ENCODE assay signal across 9 cellular contexts in the genomic region with DNA sequence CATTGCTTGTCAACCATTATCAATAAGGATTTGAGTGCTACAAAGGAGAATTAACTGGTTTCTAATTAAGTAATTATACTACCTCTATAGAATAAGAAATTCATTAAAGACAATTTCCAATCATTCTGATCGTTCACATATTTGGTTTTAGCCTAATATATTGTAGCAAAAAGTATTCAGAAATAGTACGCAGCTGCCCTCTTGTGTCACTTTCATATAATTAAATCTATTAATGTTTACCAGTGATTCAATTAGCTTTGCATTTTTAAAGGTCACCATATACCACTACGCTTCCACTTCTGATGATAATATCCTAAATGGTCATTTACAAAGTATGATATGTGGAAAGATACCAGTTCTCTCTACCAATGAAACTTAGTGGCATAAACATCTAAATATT.
DNase-seq lines count a peak whose midpoint lies in the region; ATAC-seq and TF ChIP-seq lines count a peak whose summit lies in the region.
"Had no signal": no experiment of that assay in that cellular context is flagged by ENCODE, and none has a peak within 500 bp of the region (broad histone marks: within the 10 kb centered on the region; RNA-seq: fewer than 3 reads in every experiment).

No MANE protein-coding gene starts in this region.

- POLR2A ChIA-PET in HEK293 (lab: Yijun Ruan, JAX) = no interaction called here

- H3K9me2 ChIP-seq in OCI-LY1 (ENCODE audit: low read depth, low read length) = no peaks in the 10 kb centered on the region

- no peak overlapping the region for H3K9ac ChIP-seq in OCI-LY1 (ENCODE audit: low read length)

- H3K9me3 ChIP-seq in HEK293 (ENCODE audit: control insufficient read depth, insufficient read depth, low read depth, low read length) (no peaks in the 10 kb centered on the region), OCI-LY1 (ENCODE audit: low read length) (no peaks in the 10 kb centered on the region), esophagus muscularis mucosa (no peaks in the 10 kb centered on the region)

- no peak for TF ChIP-seq EP300 in esophagus muscularis mucosa (IDR thresholded peaks at IDR 0.05)

- H3K4me1 ChIP-seq in HEK293 (ENCODE audit: control insufficient read depth, insufficient read depth, low read length) (no peaks in the 10 kb centered on the region), OCI-LY1 (ENCODE audit: insufficient read depth, low read length, severe bottlenecking) (no peaks in the 10 kb centered on the region), esophagus muscularis mucosa (peaks cover 0 to 24% (median 21%) of the 10 kb centered on the region in 4 donors)

- H3K36me3 ChIP-seq in HEK293 (ENCODE audit: control insufficient read depth in 2 of 2, insufficient read depth in 1 of 2, low read length in 2 of 2) (no peaks in the 10 kb centered on the region), OCI-LY1 (ENCODE audit: insufficient read depth, low read length) (no peaks in the 10 kb centered on the region), esophagus muscularis mucosa (no peaks in the 10 kb centered on the region)

- DNase-seq in esophagus muscularis mucosa (ENCODE audit: extremely low spot score) (no peak), pons (ENCODE audit: low spot score) (peak; percentile 39), islet precursor cell (no peak)
- no peak for DNase-seq in stimulated activated naive CD4-positive, alpha-beta T cell treated with Interleukin-2 at 50 U/mL for 16 hours (lab: John Stamatoyannopoulos, UW)
- DNase-seq in stimulated activated CD4-positive, alpha-beta T cell treated with anti-CD3 and anti-CD28 coated beads, Interleukin-2, amount 100 ng/mL, for 48 hours = no peak

- CTCF ChIA-PET in HEK293 (lab: Yijun Ruan, JAX) = interaction anchor here (0.5 to 1.5 kb wide), 7 partner anchors 9 to 1561 kb away, joined by 3 to 5 read pairs (median 3); no protein-coding TSS in a partner anchor

- no peaks in the 10 kb centered on the region for H3F3A ChIP-seq in OCI-LY1 (ENCODE audit: insufficient read depth, low read length)

- TF ChIP-seq CTCF in HEK293 (tag by site-specific recombination; IDR thresholded peaks at IDR 0.05) (no peak), OCI-LY1 (IDR thresholded peaks at IDR 0.05; ENCODE audit: low read length) (peak; percentile 34; the same call in 1 of the 2 replicates), esophagus muscularis mucosa (IDR thresholded peaks at IDR 0.05) (peak; percentile 16 to 40 (median 22))

- no peak overlapping the region for H3K27ac ChIP-seq in HEK293 (ENCODE audit: extremely low read depth, low read depth, low read length)
- no peak overlapping the region for H3K27ac ChIP-seq in OCI-LY1 (ENCODE audit: low read depth, low read length, poor library complexity, severe bottlenecking)
- no peak overlapping the region for H3K27ac ChIP-seq in esophagus muscularis mucosa (replicated peaks in 1 of 4)
- H3K27ac ChIP-seq: SK-N-MC had no signal

- H3K27me3 ChIP-seq in OCI-LY1 (ENCODE audit: insufficient read depth, low read length) (no peaks in the 10 kb centered on the region), esophagus muscularis mucosa (no peaks in the 10 kb centered on the region)

- no peak for TF ChIP-seq POLR2A in esophagus muscularis mucosa (IDR thresholded peaks at IDR 0.05; ENCODE audit: low read depth)

- no peaks in the 10 kb centered on the region for H4K20me1 ChIP-seq in OCI-LY1 (ENCODE audit: insufficient read depth, low read length)

- WGBS in esophagus muscularis mucosa = 26% methylated on average over 3 of the region's 3 CpGs

- no peak overlapping the region for H3K4me2 ChIP-seq in OCI-LY1 (ENCODE audit: low read length)

- H3K4me3 ChIP-seq in HEK293 (ENCODE audit: low read depth, low read length) (no peak overlapping the region), OCI-LY1 (ENCODE audit: low read depth, low read length, poor library complexity, severe bottlenecking) (no peak overlapping the region), esophagus muscularis mucosa (no peak overlapping the region)
- H3K4me3 ChIP-seq: SK-N-MC had no signal

- intact Hi-C loops in esophagus muscularis mucosa (cut with DNase I) = loop anchor here (5.0 kb wide), 1 partner anchor 952 kb away; the partner anchor contains the start of gene PLXDC2

- no peak overlapping the region for H2AFZ ChIP-seq in OCI-LY1 (ENCODE audit: low read length)

- no peaks in the 10 kb centered on the region for H3K79me2 ChIP-seq in OCI-LY1 (ENCODE audit: insufficient read depth, low read length)

- no peak for ATAC-seq in GM21786 (IDR thresholded peaks at IDR 0.05; ENCODE audit: unreplicated experiment)

TF ChIP-seq in HEK293, 187 proteins besides CTCF, POLR2A, EP300 and RAD21:
- TF ChIP-seq ZNF654 (tag by site-specific recombination; IDR thresholded peaks at IDR 0.05; ENCODE audit: low read depth) (peak; percentile 43), GLIS1 (tag by site-specific recombination; IDR thresholded peaks at IDR 0.05) (no peak)
